Comparison of ENCODE assay signal across 2 cellular contexts in genomic region chr7:53246974-53247373, GRCh38.
TF ChIP-seq lines count a peak whose summit lies in the region.

No MANE protein-coding gene starts in this region.

TF ChIP-seq in GM23338, 12 proteins besides CTCF, POLR2A, EP300 and RAD21:
- TF ChIP-seq ZNF462 (CRISPR knock-in tag; IDR thresholded peaks at IDR 0.05) = no peak

TF ChIP-seq in H1, 55 proteins besides CTCF, POLR2A, EP300 and RAD21 (continued from another document):
- TF ChIP-seq ATF2 (IDR thresholded peaks at IDR 0.05; ENCODE audit: low read length) (no peak), GABPA (IDR thresholded peaks at IDR 0.05; ENCODE audit: borderline replicate concordance, insufficient read depth, low read length) (no peak), CREB1 (IDR thresholded peaks at IDR 0.05) (no peak), CEBPB (IDR thresholded peaks at IDR 0.05; ENCODE audit: low read depth, low read length) (no peak)
